9 cellular contexts compared by ENCODE assay signal in genomic region chr6:161365633-161366032, GRCh38.
"Had no signal": no experiment of that assay in that cellular context is flagged by ENCODE, and none has a peak within 500 bp of the region (broad histone marks: within the 10 kb centered on the region; RNA-seq: fewer than 3 reads in every experiment).

No MANE protein-coding gene starts in this region.

- H3K27me3 Mint-ChIP-seq: IgD-negative memory B cell had no signal

- H3K27ac ChIP-seq: GM23248, HL-60 had no signal

- H3K36me3 ChIP-seq: HAP-1 had no signal

- H3K4me1 ChIP-seq: HAP-1 had no signal

- H3K27ac Mint-ChIP-seq: HFFc6 had no signal

- H3K9ac ChIP-seq: GM23248 had no signal

- H3K4me3 Mint-ChIP-seq: HFFc6, IgD-negative memory B cell had no signal

- DNase-seq: GM23248, GOT3, H7, HFFc6 had no signal

- ATAC-seq: HCT116, HepG2 had no signal

- H3K4me3 ChIP-seq: GM23248, HAP-1 had no signal
